1 cellular context compared by ENCODE assay signal in the genomic region with DNA sequence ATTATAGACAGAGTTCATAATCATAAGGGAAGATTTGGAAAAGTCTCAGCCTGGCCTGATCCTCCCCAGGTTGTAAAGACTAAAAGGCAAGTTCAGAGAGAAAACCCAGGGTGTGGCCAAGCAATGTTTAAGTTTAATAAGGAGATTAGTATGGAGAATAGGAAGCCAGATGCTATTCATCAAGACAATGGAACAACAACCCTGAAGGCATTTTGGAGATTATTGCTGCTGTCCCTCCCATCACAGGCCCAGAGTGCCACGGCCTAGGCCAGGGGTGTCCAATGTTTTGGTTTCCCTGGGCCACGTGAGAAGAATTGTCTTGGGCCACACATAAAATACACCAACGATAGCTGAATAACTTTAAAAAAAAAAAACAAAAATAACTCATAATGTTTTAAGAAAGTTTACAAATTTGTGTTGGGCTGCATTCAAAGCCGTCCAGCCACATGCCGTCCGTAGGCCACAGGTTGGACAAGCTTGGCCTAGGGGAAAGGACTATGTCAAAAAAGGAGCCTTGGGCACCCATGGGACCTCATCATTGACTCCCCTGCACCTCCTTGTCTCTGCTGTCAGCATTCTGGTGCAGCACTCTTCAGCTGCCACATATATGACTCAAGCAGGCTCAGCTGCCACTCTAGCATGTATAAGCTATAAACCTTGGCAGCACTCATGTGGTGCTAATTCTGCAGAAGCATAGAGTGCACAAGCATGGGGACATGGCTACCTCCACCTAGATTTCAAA.
TF ChIP-seq lines count a peak whose summit lies in the region.

No MANE protein-coding gene starts in this region.

TF ChIP-seq in IMR-90, 13 proteins besides CTCF, POLR2A, EP300 and RAD21:
- TF ChIP-seq, protein P1, sequence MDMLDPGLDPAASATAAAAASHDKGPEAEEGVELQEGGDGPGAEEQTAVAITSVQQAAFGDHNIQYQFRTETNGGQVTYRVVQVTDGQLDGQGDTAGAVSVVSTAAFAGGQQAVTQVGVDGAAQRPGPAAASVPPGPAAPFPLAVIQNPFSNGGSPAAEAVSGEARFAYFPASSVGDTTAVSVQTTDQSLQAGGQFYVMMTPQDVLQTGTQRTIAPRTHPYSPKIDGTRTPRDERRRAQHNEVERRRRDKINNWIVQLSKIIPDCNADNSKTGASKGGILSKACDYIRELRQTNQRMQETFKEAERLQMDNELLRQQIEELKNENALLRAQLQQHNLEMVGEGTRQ (IDR thresholded peaks at IDR 0.05; ENCODE audit: low read depth, low read length): no peak
- TF ChIP-seq BHLHE40 (IDR thresholded peaks at IDR 0.05; ENCODE audit: low read depth, low read length): no peak
